ENCODE assay signal across 2 cellular contexts in genomic region chr19:581399-582111, GRCh38.
TF ChIP-seq lines count a peak whose summit lies in the region.

No MANE protein-coding gene starts in this region.

TF ChIP-seq in HEK293, 187 proteins besides CTCF, POLR2A, EP300 and RAD21:
- TF ChIP-seq ZNF121 (tag by site-specific recombination; IDR thresholded peaks at IDR 0.05) = no peak
- TF ChIP-seq ZNF266 (tag by site-specific recombination; IDR thresholded peaks at IDR 0.05; ENCODE audit: low read depth) = no peak
- peak; percentile 82 for TF ChIP-seq HIC1 (tag by site-specific recombination; IDR thresholded peaks at IDR 0.05)
- peak; percentile 56 for TF ChIP-seq ZIC2 (tag by site-specific recombination; IDR thresholded peaks at IDR 0.05)
- TF ChIP-seq ZNF692 (tag by site-specific recombination; IDR thresholded peaks at IDR 0.05) = no peak
- peak; percentile 33; the same call in 1 of the 2 replicates for TF ChIP-seq ZFHX2 (tag by site-specific recombination; conservative IDR thresholded peaks at IDR 0.05)
- TF ChIP-seq ZNF610 (tag by site-specific recombination; IDR thresholded peaks at IDR 0.05; ENCODE audit: borderline replicate concordance) = no peak
- TF ChIP-seq HOXA7 (CRISPR knock-in tag; IDR thresholded peaks at IDR 0.05; ENCODE audit: borderline replicate concordance) = no peak
- no peak for TF ChIP-seq MYNN (tag by site-specific recombination; IDR thresholded peaks at IDR 0.05; ENCODE audit: borderline replicate concordance)
- TF ChIP-seq ZNF510 (tag by site-specific recombination; IDR thresholded peaks at IDR 0.05; ENCODE audit: insufficient replicate concordance) = no peak
- TF ChIP-seq OSR2 (tag by site-specific recombination; IDR thresholded peaks at IDR 0.05) = no peak
- no peak for TF ChIP-seq ZNF335 (tag by site-specific recombination; conservative IDR thresholded peaks at IDR 0.05)
- TF ChIP-seq PRDM10 (tag by site-specific recombination; IDR thresholded peaks at IDR 0.05) = no peak
- no peak for TF ChIP-seq BCL11A (tag by site-specific recombination; IDR thresholded peaks at IDR 0.05; ENCODE audit: low read depth)
- no peak for TF ChIP-seq SP7 (tag by site-specific recombination; IDR thresholded peaks at IDR 0.05)
- TF ChIP-seq ZNF600 (tag by site-specific recombination; IDR thresholded peaks at IDR 0.05) = 0 out of 2 replicates have a peak, but pooled peaks have one; percentile 29
- no peak for TF ChIP-seq ZNF596 (tag by site-specific recombination; IDR thresholded peaks at IDR 0.05)
- peak; percentile 74 for TF ChIP-seq KLF1 (tag by site-specific recombination; IDR thresholded peaks at IDR 0.05)
- TF ChIP-seq ZSCAN30 (tag by site-specific recombination; IDR thresholded peaks at IDR 0.05) = no peak
- no peak for TF ChIP-seq ZEB2 (tag by site-specific recombination; IDR thresholded peaks at IDR 0.05)
TF ChIP-seq in HEK293: peak in this region for 5.

TF ChIP-seq in GM12878, 131 proteins besides CTCF, POLR2A, EP300 and RAD21:
- TF ChIP-seq SREBF2 (IDR thresholded peaks at IDR 0.05; ENCODE audit: low read length) (no peak), POLR2AphosphoS2 (IDR thresholded peaks at IDR 0.05; ENCODE audit: low read depth, low read length) (0 out of 2 replicates have a peak, but pooled peaks have one; percentile 26), CUX1 (IDR thresholded peaks at IDR 0.05; ENCODE audit: insufficient replicate concordance, low read depth, low read length) (no peak), ZNF24 (IDR thresholded peaks at IDR 0.05) (no peak), WRNIP1 (IDR thresholded peaks at IDR 0.05; ENCODE audit: borderline replicate concordance, low read depth, low read length) (no peak)
- TF ChIP-seq, protein P1, sequence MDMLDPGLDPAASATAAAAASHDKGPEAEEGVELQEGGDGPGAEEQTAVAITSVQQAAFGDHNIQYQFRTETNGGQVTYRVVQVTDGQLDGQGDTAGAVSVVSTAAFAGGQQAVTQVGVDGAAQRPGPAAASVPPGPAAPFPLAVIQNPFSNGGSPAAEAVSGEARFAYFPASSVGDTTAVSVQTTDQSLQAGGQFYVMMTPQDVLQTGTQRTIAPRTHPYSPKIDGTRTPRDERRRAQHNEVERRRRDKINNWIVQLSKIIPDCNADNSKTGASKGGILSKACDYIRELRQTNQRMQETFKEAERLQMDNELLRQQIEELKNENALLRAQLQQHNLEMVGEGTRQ (IDR thresholded peaks at IDR 0.05; ENCODE audit: borderline replicate concordance, low read depth, low read length) = no peak
TF ChIP-seq in GM12878: peak in this region for 1.
